In the genomic region with DNA sequence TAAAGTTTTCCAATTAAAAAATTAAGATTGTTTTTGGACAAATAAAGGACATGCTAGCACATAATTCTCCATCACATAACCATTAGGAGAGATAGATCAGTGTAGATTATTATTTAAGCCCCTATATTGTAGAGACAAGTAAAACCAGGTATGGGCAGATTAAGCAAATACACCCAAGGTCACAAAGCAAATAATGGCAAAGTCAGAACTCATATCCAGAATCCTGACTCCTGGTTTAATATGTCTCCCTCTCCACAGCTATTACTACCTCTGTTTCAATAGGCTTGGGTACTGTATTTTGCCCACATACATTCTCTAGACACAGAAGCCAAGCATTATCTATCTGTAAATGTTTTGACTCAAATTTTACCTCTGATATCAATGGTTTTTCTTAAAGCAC, we compare ENCODE assay signal across 12 cellular contexts.
DNase-seq lines count a peak whose midpoint lies in the region; ATAC-seq and TF ChIP-seq lines count a peak whose summit lies in the region.
"Had no signal": no experiment of that assay in that cellular context is flagged by ENCODE, and none has a peak within 500 bp of the region (broad histone marks: within the 10 kb centered on the region; RNA-seq: fewer than 3 reads in every experiment).

No MANE protein-coding gene starts in this region.

- H3K27me3 ChIP-seq in DOHH2 (ENCODE audit: control insufficient read depth, low read length), result no peaks in the 10 kb centered on the region
- H3K27me3 ChIP-seq in thyroid gland, result no peaks in the 10 kb centered on the region
- H3K27me3 ChIP-seq: BLaER1 had no signal

- H3K4me2 ChIP-seq in DOHH2 (ENCODE audit: low read length) (peak overlapping the region; percentile 39), OCI-LY7 (ENCODE audit: low read length) (peak overlapping the region; percentile 60)
- H3K4me2 ChIP-seq: BLaER1 had no signal

- no peaks in the 10 kb centered on the region for H3K4me1 Mint-ChIP-seq in natural killer cell treated with Interleukin-12 subunit alpha and Interleukin-12 subunit beta and Interleukin-15 and Interleukin-18, amount 100 ng/mL, for 72 hours (ENCODE audit: low read depth in 2 of 2)
- H3K4me1 Mint-ChIP-seq: CD8-positive, alpha-beta memory T cell had no signal

- H3F3A ChIP-seq in DOHH2 (ENCODE audit: control insufficient read depth, insufficient read depth), result no peaks in the 10 kb centered on the region

- no peak overlapping the region for H3K4me3 Mint-ChIP-seq in natural killer cell treated with Interleukin-12 subunit alpha and Interleukin-12 subunit beta and Interleukin-15 and Interleukin-18, amount 100 ng/mL, for 72 hours
- H3K4me3 Mint-ChIP-seq: CD8-positive, alpha-beta memory T cell had no signal

- H4K20me1 ChIP-seq in DOHH2 (ENCODE audit: control insufficient read depth, insufficient read depth, low read depth, low read length) (no peaks in the 10 kb centered on the region), OCI-LY7 (ENCODE audit: insufficient read depth, low read length) (no peaks in the 10 kb centered on the region)
- H4K20me1 ChIP-seq: BLaER1 had no signal

- no TSS peak for BruUV-seq in OCI-LY7 (replicated peaks; lab: Mats Ljungman, UMichigan)

- no peak overlapping the region for H3K4me3 ChIP-seq in DOHH2 (ENCODE audit: low read length)
- peak overlapping the region; percentile 29 for H3K4me3 ChIP-seq in OCI-LY7 (ENCODE audit: low read depth, low read length, poor library complexity, severe bottlenecking)
- no peak overlapping the region for H3K4me3 ChIP-seq in thyroid gland (replicated peaks in 1 of 3)
- H3K4me3 ChIP-seq: BLaER1 had no signal

- H3K79me2 ChIP-seq in DOHH2 (ENCODE audit: control insufficient read depth, low read length) (no peaks in the 10 kb centered on the region), OCI-LY7 (ENCODE audit: insufficient read depth, low read depth, low read length) (no peaks in the 10 kb centered on the region)

- TF ChIP-seq CTCF in DOHH2 (IDR thresholded peaks at IDR 0.05; ENCODE audit: low read depth, low read length, poor library complexity, severe bottlenecking) (no peak), OCI-LY7 (conservative IDR thresholded peaks at IDR 0.05; ENCODE audit: low read length) (no peak), thyroid gland (IDR thresholded peaks at IDR 0.05) (no peak)

- no peaks in the 10 kb centered on the region for H3K9me3 ChIP-seq in DOHH2 (ENCODE audit: control insufficient read depth, insufficient read depth, low read length)
- H3K9me3 ChIP-seq in OCI-LY7 (ENCODE audit: low read length), result no peaks in the 10 kb centered on the region
- H3K9me3 ChIP-seq in thyroid gland, result no peaks in the 10 kb centered on the region
- H3K9me3 ChIP-seq: BLaER1 had no signal

- no peak overlapping the region for H3K27ac Mint-ChIP-seq in natural killer cell treated with Interleukin-12 subunit alpha and Interleukin-12 subunit beta and Interleukin-15 and Interleukin-18, amount 100 ng/mL, for 72 hours

- TF ChIP-seq POLR2A in thyroid gland (IDR thresholded peaks at IDR 0.05), result no peak

- POLR2A ChIA-PET in OCI-LY7 (lab: Charles Lee), result interaction anchor here (0.7 kb wide), 1 partner anchor 838 kb away, joined by 3 read pairs; no protein-coding TSS in a partner anchor

- no peaks in the 10 kb centered on the region for H3K36me3 ChIP-seq in DOHH2 (ENCODE audit: control insufficient read depth, low read length)
- H3K36me3 ChIP-seq in OCI-LY7 (ENCODE audit: insufficient read depth, low read length), result no peaks in the 10 kb centered on the region
- H3K36me3 ChIP-seq in thyroid gland, result no peaks in the 10 kb centered on the region
- H3K36me3 ChIP-seq: BLaER1 had no signal

- intact Hi-C loops in OCI-LY7 (cut with micrococcal nuclease; ENCODE audit: unreplicated experiment) (loop anchor here (10.0 kb wide), 2 partner anchors 85 to 225 kb away; no protein-coding TSS in a partner anchor), thyroid gland (cut with DNase I) (no loop called here), Right ventricle myocardium inferior (cut with DNase I) (no loop called here)

- H3K9me3 Mint-ChIP-seq in natural killer cell treated with Interleukin-12 subunit alpha and Interleukin-12 subunit beta and Interleukin-15 and Interleukin-18, amount 100 ng/mL, for 72 hours, result no peaks in the 10 kb centered on the region
- H3K9me3 Mint-ChIP-seq: CD8-positive, alpha-beta memory T cell had no signal

- peaks cover 4 to 10% of the 10 kb centered on the region in 2 donors for H3K27me3 Mint-ChIP-seq in natural killer cell treated with Interleukin-12 subunit alpha and Interleukin-12 subunit beta and Interleukin-15 and Interleukin-18, amount 100 ng/mL, for 72 hours

- no peaks in the 10 kb centered on the region for H3K36me3 Mint-ChIP-seq in natural killer cell treated with Interleukin-12 subunit alpha and Interleukin-12 subunit beta and Interleukin-15 and Interleukin-18, amount 100 ng/mL, for 72 hours
- H3K36me3 Mint-ChIP-seq: CD8-positive, alpha-beta memory T cell had no signal

- H2AFZ ChIP-seq in OCI-LY7 (ENCODE audit: low read length), result peak overlapping the region; percentile 82

- H3K4me1 ChIP-seq in DOHH2 (ENCODE audit: control insufficient read depth, low read length), result peaks cover 28% of the 10 kb centered on the region
- peaks cover 38% of the 10 kb centered on the region for H3K4me1 ChIP-seq in OCI-LY7 (ENCODE audit: insufficient read depth, low read length, poor library complexity, severe bottlenecking)
- H3K4me1 ChIP-seq in thyroid gland, result peaks cover 10 to 15% of the 10 kb centered on the region in 2 donors

- DNase-seq in DMS53 (lab: John Stamatoyannopoulos, UW) (peak; percentile 16), DMS53 treated with DMSO at 0.1 percent for 48 hours (lab: John Stamatoyannopoulos, UW; ENCODE audit: unreplicated experiment) (no peak), OCI-LY7 (ENCODE audit: low spot score) (no peak), thyroid gland (no peak), Right ventricle myocardium inferior (ENCODE audit: missing footprints) (no peak)
- no peak for DNase-seq in natural killer cell treated with Interleukin-12 subunit alpha and Interleukin-12 subunit beta and Interleukin-15 and Interleukin-18, amount 100 ng/mL, for 72 hours (ENCODE audit: low spot score)
- DNase-seq: 8988T; AML-193; CD8-positive, alpha-beta memory T cell had no signal

- CTCF ChIA-PET in OCI-LY7 (lab: Charles Lee; ENCODE audit: unreplicated experiment), result no interaction called here

- ATAC-seq in Right ventricle myocardium inferior, result no peak
- ATAC-seq in natural killer cell treated with Interleukin-12 subunit alpha and Interleukin-12 subunit beta and Interleukin-15 and Interleukin-18, amount 100 ng/mL, for 72 hours, result no peak
- ATAC-seq: HCT116 had no signal

- H3K9me2 ChIP-seq in DOHH2 (replicated peaks; ENCODE audit: control insufficient read depth, low read length), result no peaks in the 10 kb centered on the region
- H3K9me2 ChIP-seq in OCI-LY7 (ENCODE audit: insufficient read depth, low read length), result no peaks in the 10 kb centered on the region

- H3K27ac ChIP-seq in DOHH2 (ENCODE audit: low read depth, low read length) (no peak overlapping the region), OCI-LY7 (ENCODE audit: low read depth, low read length, poor library complexity, severe bottlenecking) (no peak overlapping the region), thyroid gland (peak overlapping the region in 2 of 3 donors; percentile 35 to 61)
- H3K27ac ChIP-seq: BLaER1 had no signal

Comparison
In these comparisons a context has a peak if more than half of its experiments do, and no peak if none do; other contexts are left out.
1. H3K27ac ChIP-seq: peak in thyroid gland (2 of 3); none in DOHH2 (single experiment) and OCI-LY7 (single experiment).